ENCODE assay signal across 10 cellular contexts in genomic region chr10:86168256-86168655, GRCh38.
"Had no signal": no experiment of that assay in that cellular context is flagged by ENCODE, and none has a peak within 500 bp of the region (broad histone marks: within the 10 kb centered on the region; RNA-seq: fewer than 3 reads in every experiment).

No MANE protein-coding gene starts in this region.

- H3K4me1 ChIP-seq: heart left ventricle, left lung, tibial nerve had no signal

- H3K27ac ChIP-seq: cardiac muscle cell, heart left ventricle, left lung, tibial nerve had no signal

- H3K9me3 ChIP-seq: heart left ventricle, left lung, tibial nerve had no signal

- H3K36me3 ChIP-seq: cardiac muscle cell, heart left ventricle, left lung, tibial nerve had no signal

- DNase-seq: activated naive CD4-positive, alpha-beta T cell; activated T-cell treated with anti-CD3 and anti-CD28 coated beads, Interleukin-2, amount 50 U/mL, for 72 hours; effector CD4-positive, alpha-beta T cell; foreskin melanocyte; heart left ventricle; left lung; mesendoderm; stimulated activated CD4-positive, alpha-beta T cell treated with anti-CD3 and anti-CD28 coated beads, Interleukin-4, amount 100 ng/mL, for 4 hours had no signal

- H3K27me3 ChIP-seq: cardiac muscle cell, heart left ventricle, left lung, tibial nerve had no signal

- H3K4me3 ChIP-seq: cardiac muscle cell, heart left ventricle, left lung, tibial nerve had no signal
